Comparison of ENCODE assay signal across 9 cellular contexts in the genomic region with DNA sequence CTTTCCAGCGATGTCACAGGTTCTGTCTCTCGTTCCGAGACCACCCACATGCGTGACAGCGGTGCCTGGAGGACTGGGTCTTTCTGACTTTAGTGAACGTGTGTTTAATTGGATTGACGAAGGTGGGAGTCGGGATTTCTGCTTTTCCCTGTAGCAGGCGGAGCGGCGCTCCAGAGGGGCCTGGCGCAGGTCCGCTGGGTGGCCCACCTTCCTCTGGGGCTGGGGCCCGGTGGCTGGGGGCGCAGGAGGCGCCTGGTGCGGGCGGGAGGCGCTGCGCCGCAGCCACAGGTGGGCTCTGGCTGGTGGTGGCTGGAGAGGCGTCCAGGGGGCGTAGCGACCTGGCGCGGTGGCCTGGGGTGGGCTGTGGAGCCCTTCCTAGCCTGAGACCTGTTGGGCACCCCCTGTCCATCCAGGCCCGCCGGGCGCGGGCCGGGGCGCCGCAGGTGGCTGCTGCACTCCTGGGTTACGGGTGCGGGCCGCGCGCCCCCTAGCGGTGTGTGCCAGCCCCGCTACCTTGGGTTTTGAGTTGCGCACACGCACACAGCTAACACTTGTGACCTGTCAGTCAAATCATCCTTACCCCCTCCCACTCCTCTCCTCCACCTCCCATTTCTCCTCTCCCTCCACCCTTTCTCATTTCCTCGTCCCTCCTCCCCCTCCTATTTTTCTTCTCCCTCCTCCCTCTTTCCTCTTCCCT. TPM values are rescaled to one million over a fixed set of nuclear protein-coding genes. Genes with fewer than 3 reads are reported as not detected.
A peak's percentile ranks its signal among the peaks of the same experiment; 100 is the strongest.
DNase-seq lines count a peak whose midpoint lies in the region; ATAC-seq and TF ChIP-seq lines count a peak whose summit lies in the region.
"Had no signal": no experiment of that assay in that cellular context is flagged by ENCODE, and none has a peak within 500 bp of the region (broad histone marks: within the 10 kb centered on the region; RNA-seq: fewer than 3 reads in every experiment).

No MANE protein-coding gene starts in this region.

- peak; percentile 84 for DNase-seq in ACHN
- peak; percentile 17 for DNase-seq in HPDE6-E6E7 (ENCODE audit: extremely low spot score)
- DNase-seq in dedifferentiated amniotic fluid mesenchymal stem cell (ENCODE audit: extremely low spot score), result peak; percentile 84
- DNase-seq in mucosa of descending colon, result no peak
- DNase-seq in NCI-H1694 treated with DMSO at 0.1 percent for 48 hours (lab: John Stamatoyannopoulos, UW), result no peak
- DNase-seq: DMS 273 treated with DMSO at 0.1 percent for 48 hours had no signal

- no peak for TF ChIP-seq CTCF in mucosa of descending colon (IDR thresholded peaks at IDR 0.05)

- no peak overlapping the region for H3K4me3 ChIP-seq in mucosa of descending colon

- H3K4me1 ChIP-seq in mucosa of descending colon (ENCODE audit: low read depth), result no peaks in the 10 kb centered on the region

- no peaks in the 10 kb centered on the region for H3K36me3 ChIP-seq in mucosa of descending colon (ENCODE audit: low read depth)

- in situ Hi-C loops in ACHN (cut with HindIII; ENCODE audit: low pct_ligation_motif_present, low pct_unique_long_range_greater_than_20kb, low sequenced_read_pairs), result no loop called here

- intact Hi-C loops in mucosa of descending colon (cut with DNase I, micrococcal nuclease), result no loop called here

- H3K9me3 ChIP-seq in mucosa of descending colon, result peaks cover 4% of the 10 kb centered on the region

- ATAC-seq in mucosa of descending colon (peak; percentile 24), HG03139 (IDR thresholded peaks at IDR 0.05; ENCODE audit: unreplicated experiment) (no peak), HG02884 (IDR thresholded peaks at IDR 0.05; ENCODE audit: unreplicated experiment) (no peak), GM19351 (IDR thresholded peaks at IDR 0.05; ENCODE audit: unreplicated experiment) (no peak)

RNA-seq across cellular contexts. Expression of a gene that starts 2.0 kb away (rescaled TPM):
- total RNA-seq in mucosa of descending colon, result 10 to 100 TPM; 13.8 to 32.2 (median 16.4) TPM

Comparison
In these comparisons a context has a peak if more than half of its experiments do, and no peak if none do; other contexts are left out.
1. DNase-seq: peak in ACHN (single experiment), HPDE6-E6E7 (single experiment) and dedifferentiated amniotic fluid mesenchymal stem cell (single experiment); none in mucosa of descending colon (0 of 3) and NCI-H1694 treated with DMSO at 0.1 percent for 48 hours (single experiment).